In the genomic region with DNA sequence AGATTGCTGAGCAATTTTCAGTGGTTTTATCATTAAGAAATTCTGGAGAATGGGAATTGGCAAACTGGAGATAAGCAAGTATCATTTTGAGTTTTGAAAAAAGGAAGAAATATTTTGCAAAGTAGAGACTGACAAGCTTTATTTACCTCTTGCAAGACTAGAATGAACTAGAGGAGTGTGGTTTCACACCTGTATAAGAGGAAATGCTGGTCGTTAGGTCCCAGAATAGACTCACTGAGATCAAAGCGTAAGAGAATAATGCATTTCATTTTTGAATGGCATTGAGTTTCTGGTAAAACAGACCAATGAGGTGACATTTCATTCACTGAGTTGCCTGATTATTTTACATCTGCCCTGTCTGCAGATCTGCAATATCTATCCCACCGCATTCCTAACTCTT, we compare ENCODE assay signal across 19 cellular contexts.
DNase-seq lines count a peak whose midpoint lies in the region; ATAC-seq and TF ChIP-seq lines count a peak whose summit lies in the region.
"Had no signal": no experiment of that assay in that cellular context is flagged by ENCODE, and none has a peak within 500 bp of the region (broad histone marks: within the 10 kb centered on the region; RNA-seq: fewer than 3 reads in every experiment).

No MANE protein-coding gene starts in this region.

- H3K9ac ChIP-seq in MM.1S (ENCODE audit: low read length), result peak overlapping the region; percentile 24; the same call in 1 of the 2 replicates
- H3K9ac ChIP-seq: BLaER1 treated with 17β-estradiol and CSF1 and Interleukin-3, amounts not matched to agents 10 nM and 100 nM had no signal

- H3K4me1 ChIP-seq in MM.1S (ENCODE audit: low read length) (peaks cover 32% of the 10 kb centered on the region), ascending aorta (peaks cover 0 to 5% of the 10 kb centered on the region in 2 donors)
- H3K4me1 ChIP-seq: A549; BLaER1 treated with 17β-estradiol and CSF1 and Interleukin-3, amounts not matched to agents 10 nM and 100 nM had no signal

- intact Hi-C loops in ascending aorta (cut with DNase I), result no loop called here

- TF ChIP-seq CTCF in GM10248 (IDR thresholded peaks at IDR 0.05; ENCODE audit: control extremely low read depth, extremely low read depth, low read depth, missing control alignments), result no peak
- no peak for TF ChIP-seq CTCF in MM.1S (IDR thresholded peaks at IDR 0.05; ENCODE audit: low read length)
- no peak for TF ChIP-seq CTCF in ascending aorta (IDR thresholded peaks at IDR 0.05)

- ATAC-seq in GM18867 (IDR thresholded peaks at IDR 0.05; ENCODE audit: unreplicated experiment) (peak; percentile 98), GM21360 (IDR thresholded peaks at IDR 0.05; ENCODE audit: unreplicated experiment) (peak; percentile 48), HG03095 (IDR thresholded peaks at IDR 0.05; ENCODE audit: unreplicated experiment) (no peak), SK-N-SH treated with all-trans-retinoic acid at 6 μM for 48 hours (no peak)
- ATAC-seq: A549, Panc1, sciatic nerve had no signal

- no peaks in the 10 kb centered on the region for H3K27me3 ChIP-seq in MM.1S (replicated peaks; ENCODE audit: insufficient read depth, low read length)
- H3K27me3 ChIP-seq in ascending aorta, result no peaks in the 10 kb centered on the region
- H3K27me3 ChIP-seq: adrenal gland; BLaER1 treated with 17β-estradiol and CSF1 and Interleukin-3, amounts not matched to agents 10 nM and 100 nM had no signal

- H3K4me3 ChIP-seq in MM.1S (ENCODE audit: low read length), result peak overlapping the region; percentile 23
- H3K4me3 ChIP-seq in ascending aorta, result no peak overlapping the region
- H3K4me3 ChIP-seq: A549; adrenal gland; BLaER1 treated with 17β-estradiol and CSF1 and Interleukin-3, amounts not matched to agents 10 nM and 100 nM had no signal

- H3K9me2 ChIP-seq in MM.1S (replicated peaks; ENCODE audit: insufficient read depth, low read length), result no peaks in the 10 kb centered on the region

- DNase-seq in GM10248 (ENCODE audit: extremely low spot score) (peak; percentile 28), MM.1S (peak; percentile 94), ascending aorta (ENCODE audit: low spot score in 2 of 2) (no peak), activated T-cell treated with anti-CD3 and anti-CD28 coated beads for 4 hours (no peak)
- DNase-seq: activated gamma-delta T cell, adrenal gland, cortex of kidney, H7, NCI-H1436, NCI-H226, substantia nigra had no signal

- peak overlapping the region; percentile 87 for H3K27ac ChIP-seq in MM.1S (ENCODE audit: low read length)
- no peak overlapping the region for H3K27ac ChIP-seq in ascending aorta
- H3K27ac ChIP-seq: A549; adrenal gland; BLaER1 treated with 17β-estradiol and CSF1 and Interleukin-3, amounts not matched to agents 10 nM and 100 nM had no signal

- CTCF ChIA-PET in GM10248 (lab: Yijun Ruan, JAX), result interaction anchor here (1.2 to 1.5 kb wide), 2 partner anchors 8 to 11 kb away, joined by 3 to 4 read pairs; no protein-coding TSS in a partner anchor

- POLR2A ChIA-PET in GM10248 (lab: Yijun Ruan, JAX), result no interaction called here

- H4K20me1 ChIP-seq in MM.1S (ENCODE audit: insufficient read depth, low read length), result no peaks in the 10 kb centered on the region
- H4K20me1 ChIP-seq: BLaER1 treated with 17β-estradiol and CSF1 and Interleukin-3, amounts not matched to agents 10 nM and 100 nM had no signal

- peak overlapping the region; percentile 42 for H2AFZ ChIP-seq in MM.1S (ENCODE audit: low read length)

- no peaks in the 10 kb centered on the region for H3K36me3 ChIP-seq in MM.1S (replicated peaks; ENCODE audit: insufficient read depth, low read length)
- no peaks in the 10 kb centered on the region for H3K36me3 ChIP-seq in ascending aorta
- H3K36me3 ChIP-seq: BLaER1 treated with 17β-estradiol and CSF1 and Interleukin-3, amounts not matched to agents 10 nM and 100 nM had no signal

- H3K4me2 ChIP-seq in MM.1S (ENCODE audit: low read depth, low read length), result peak overlapping the region; percentile 73
- H3K4me2 ChIP-seq: A549; BLaER1 treated with 17β-estradiol and CSF1 and Interleukin-3, amounts not matched to agents 10 nM and 100 nM had no signal

- H3K9me3 ChIP-seq in MM.1S (replicated peaks; ENCODE audit: insufficient read depth, low read length) (no peaks in the 10 kb centered on the region), ascending aorta (no peaks in the 10 kb centered on the region)
- H3K9me3 ChIP-seq: A549; BLaER1 treated with 17β-estradiol and CSF1 and Interleukin-3, amounts not matched to agents 10 nM and 100 nM had no signal

- H3F3A ChIP-seq in MM.1S (ENCODE audit: insufficient read depth, low read length), result peaks cover 19% of the 10 kb centered on the region

- H3K79me2 ChIP-seq in MM.1S (ENCODE audit: low read length), result no peaks in the 10 kb centered on the region

TF ChIP-seq in SK-N-SH treated with all-trans-retinoic acid at 6 μM for 48 hours, 23 proteins besides CTCF, POLR2A, EP300 and RAD21:
- TF ChIP-seq PPARA (CRISPR knock-in tag; IDR thresholded peaks at IDR 0.05; ENCODE audit: borderline replicate concordance) (no peak), ISL1 (CRISPR knock-in tag; IDR thresholded peaks at IDR 0.05) (no peak), GLIS3 (CRISPR knock-in tag; IDR thresholded peaks at IDR 0.05) (no peak), CSDC2 (CRISPR knock-in tag; IDR thresholded peaks at IDR 0.05) (no peak), ZNF565 (CRISPR knock-in tag; conservative IDR thresholded peaks at IDR 0.05; ENCODE audit: low read depth) (no peak), ZNF8 (CRISPR knock-in tag; IDR thresholded peaks at IDR 0.05) (no peak), BACH2 (CRISPR knock-in tag; IDR thresholded peaks at IDR 0.05; ENCODE audit: borderline replicate concordance) (no peak)

Comparison
In these comparisons a context has a peak if more than half of its experiments do, and no peak if none do; other contexts are left out.
1. DNase-seq: peak in GM10248 (single experiment) and MM.1S (single experiment); none in ascending aorta (0 of 2) and activated T-cell treated with anti-CD3 and anti-CD28 coated beads for 4 hours (single experiment).
2. ATAC-seq: peak in GM18867 (single experiment) and GM21360 (single experiment); none in HG03095 (single experiment) and SK-N-SH treated with all-trans-retinoic acid at 6 μM for 48 hours (single experiment).